ENCODE assay signal across 1 cellular context in the genomic region with DNA sequence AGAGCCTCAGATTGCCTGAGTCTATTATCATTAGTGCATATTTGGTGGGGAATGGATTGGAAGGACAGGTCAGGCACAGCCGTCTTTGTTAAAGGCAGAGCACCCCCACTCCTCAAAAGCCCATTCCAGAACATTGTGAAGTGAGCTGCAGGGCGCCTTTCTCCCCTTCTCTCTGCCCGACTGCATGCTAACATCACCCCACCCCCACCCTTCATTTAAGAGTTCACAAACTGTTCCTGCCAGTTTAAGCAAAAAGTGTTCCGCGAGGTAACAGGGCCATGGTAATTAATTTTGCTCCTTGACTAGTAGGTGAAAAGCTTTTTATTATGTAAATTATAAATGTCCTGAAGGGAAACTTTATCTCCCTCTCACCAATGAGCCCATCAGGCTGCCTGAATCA.
TF ChIP-seq lines count a peak whose summit lies in the region.

No MANE protein-coding gene starts in this region.

TF ChIP-seq in GM23338, 12 proteins besides CTCF, POLR2A, EP300 and RAD21 (continued from another document):
- TF ChIP-seq, protein P1, sequence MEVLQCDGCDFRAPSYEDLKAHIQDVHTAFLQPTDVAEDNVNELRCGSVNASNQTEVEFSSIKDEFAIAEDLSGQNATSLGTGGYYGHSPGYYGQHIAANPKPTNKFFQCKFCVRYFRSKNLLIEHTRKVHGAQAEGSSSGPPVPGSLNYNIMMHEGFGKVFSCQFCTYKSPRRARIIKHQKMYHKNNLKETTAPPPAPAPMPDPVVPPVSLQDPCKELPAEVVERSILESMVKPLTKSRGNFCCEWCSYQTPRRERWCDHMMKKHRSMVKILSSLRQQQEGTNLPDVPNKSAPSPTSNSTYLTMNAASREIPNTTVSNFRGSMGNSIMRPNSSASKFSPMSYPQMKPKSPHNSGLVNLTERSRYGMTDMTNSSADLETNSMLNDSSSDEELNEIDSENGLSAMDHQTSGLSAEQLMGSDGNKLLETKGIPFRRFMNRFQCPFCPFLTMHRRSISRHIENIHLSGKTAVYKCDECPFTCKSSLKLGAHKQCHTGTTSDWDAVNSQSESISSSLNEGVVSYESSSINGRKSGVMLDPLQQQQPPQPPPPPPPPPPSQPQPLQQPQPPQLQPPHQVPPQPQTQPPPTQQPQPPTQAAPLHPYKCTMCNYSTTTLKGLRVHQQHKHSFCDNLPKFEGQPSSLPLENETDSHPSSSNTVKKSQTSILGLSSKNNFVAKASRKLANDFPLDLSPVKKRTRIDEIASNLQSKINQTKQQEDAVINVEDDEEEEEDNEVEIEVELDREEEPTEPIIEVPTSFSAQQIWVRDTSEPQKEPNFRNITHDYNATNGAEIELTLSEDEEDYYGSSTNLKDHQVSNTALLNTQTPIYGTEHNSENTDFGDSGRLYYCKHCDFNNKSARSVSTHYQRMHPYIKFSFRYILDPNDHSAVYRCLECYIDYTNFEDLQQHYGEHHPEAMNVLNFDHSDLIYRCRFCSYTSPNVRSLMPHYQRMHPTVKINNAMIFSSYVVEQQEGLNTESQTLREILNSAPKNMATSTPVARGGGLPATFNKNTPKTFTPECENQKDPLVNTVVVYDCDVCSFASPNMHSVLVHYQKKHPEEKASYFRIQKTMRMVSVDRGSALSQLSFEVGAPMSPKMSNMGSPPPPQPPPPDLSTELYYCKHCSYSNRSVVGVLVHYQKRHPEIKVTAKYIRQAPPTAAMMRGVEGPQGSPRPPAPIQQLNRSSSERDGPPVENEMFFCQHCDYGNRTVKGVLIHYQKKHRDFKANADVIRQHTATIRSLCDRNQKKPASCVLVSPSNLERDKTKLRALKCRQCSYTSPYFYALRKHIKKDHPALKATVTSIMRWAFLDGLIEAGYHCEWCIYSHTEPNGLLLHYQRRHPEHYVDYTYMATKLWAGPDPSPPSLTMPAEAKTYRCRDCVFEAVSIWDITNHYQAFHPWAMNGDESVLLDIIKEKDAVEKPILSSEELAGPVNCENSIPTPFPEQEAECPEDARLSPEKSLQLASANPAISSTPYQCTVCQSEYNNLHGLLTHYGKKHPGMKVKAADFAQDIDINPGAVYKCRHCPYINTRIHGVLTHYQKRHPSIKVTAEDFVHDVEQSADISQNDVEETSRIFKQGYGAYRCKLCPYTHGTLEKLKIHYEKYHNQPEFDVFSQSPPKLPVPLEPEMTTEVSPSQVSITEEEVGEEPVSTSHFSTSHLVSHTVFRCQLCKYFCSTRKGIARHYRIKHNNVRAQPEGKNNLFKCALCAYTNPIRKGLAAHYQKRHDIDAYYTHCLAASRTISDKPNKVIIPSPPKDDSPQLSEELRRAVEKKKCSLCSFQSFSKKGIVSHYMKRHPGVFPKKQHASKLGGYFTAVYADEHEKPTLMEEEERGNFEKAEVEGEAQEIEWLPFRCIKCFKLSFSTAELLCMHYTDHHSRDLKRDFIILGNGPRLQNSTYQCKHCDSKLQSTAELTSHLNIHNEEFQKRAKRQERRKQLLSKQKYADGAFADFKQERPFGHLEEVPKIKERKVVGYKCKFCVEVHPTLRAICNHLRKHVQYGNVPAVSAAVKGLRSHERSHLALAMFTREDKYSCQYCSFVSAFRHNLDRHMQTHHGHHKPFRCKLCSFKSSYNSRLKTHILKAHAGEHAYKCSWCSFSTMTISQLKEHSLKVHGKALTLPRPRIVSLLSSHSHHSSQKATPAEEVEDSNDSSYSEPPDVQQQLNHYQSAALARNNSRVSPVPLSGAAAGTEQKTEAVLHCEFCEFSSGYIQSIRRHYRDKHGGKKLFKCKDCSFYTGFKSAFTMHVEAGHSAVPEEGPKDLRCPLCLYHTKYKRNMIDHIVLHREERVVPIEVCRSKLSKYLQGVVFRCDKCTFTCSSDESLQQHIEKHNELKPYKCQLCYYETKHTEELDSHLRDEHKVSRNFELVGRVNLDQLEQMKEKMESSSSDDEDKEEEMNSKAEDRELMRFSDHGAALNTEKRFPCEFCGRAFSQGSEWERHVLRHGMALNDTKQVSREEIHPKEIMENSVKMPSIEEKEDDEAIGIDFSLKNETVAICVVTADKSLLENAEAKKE (CRISPR knock-in tag; IDR thresholded peaks at IDR 0.05): no peak
- TF ChIP-seq JUNB (IDR thresholded peaks at IDR 0.05; ENCODE audit: unreplicated experiment) (no peak), ZNF331 (CRISPR knock-in tag; IDR thresholded peaks at IDR 0.05; ENCODE audit: low read depth) (no peak), EZH2phosphoT487 (IDR thresholded peaks at IDR 0.05; ENCODE audit: unreplicated experiment) (no peak), POLR2AphosphoS5 (IDR thresholded peaks at IDR 0.05; ENCODE audit: low read depth) (no peak), NANOG (IDR thresholded peaks at IDR 0.05; ENCODE audit: borderline replicate concordance) (no peak), ZNF114 (CRISPR knock-in tag; IDR thresholded peaks at IDR 0.05) (no peak)
- TF ChIP-seq, protein P2, sequence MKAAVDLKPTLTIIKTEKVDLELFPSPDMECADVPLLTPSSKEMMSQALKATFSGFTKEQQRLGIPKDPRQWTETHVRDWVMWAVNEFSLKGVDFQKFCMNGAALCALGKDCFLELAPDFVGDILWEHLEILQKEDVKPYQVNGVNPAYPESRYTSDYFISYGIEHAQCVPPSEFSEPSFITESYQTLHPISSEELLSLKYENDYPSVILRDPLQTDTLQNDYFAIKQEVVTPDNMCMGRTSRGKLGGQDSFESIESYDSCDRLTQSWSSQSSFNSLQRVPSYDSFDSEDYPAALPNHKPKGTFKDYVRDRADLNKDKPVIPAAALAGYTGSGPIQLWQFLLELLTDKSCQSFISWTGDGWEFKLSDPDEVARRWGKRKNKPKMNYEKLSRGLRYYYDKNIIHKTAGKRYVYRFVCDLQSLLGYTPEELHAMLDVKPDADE (IDR thresholded peaks at IDR 0.05): no peak
- TF ChIP-seq, protein P3, sequence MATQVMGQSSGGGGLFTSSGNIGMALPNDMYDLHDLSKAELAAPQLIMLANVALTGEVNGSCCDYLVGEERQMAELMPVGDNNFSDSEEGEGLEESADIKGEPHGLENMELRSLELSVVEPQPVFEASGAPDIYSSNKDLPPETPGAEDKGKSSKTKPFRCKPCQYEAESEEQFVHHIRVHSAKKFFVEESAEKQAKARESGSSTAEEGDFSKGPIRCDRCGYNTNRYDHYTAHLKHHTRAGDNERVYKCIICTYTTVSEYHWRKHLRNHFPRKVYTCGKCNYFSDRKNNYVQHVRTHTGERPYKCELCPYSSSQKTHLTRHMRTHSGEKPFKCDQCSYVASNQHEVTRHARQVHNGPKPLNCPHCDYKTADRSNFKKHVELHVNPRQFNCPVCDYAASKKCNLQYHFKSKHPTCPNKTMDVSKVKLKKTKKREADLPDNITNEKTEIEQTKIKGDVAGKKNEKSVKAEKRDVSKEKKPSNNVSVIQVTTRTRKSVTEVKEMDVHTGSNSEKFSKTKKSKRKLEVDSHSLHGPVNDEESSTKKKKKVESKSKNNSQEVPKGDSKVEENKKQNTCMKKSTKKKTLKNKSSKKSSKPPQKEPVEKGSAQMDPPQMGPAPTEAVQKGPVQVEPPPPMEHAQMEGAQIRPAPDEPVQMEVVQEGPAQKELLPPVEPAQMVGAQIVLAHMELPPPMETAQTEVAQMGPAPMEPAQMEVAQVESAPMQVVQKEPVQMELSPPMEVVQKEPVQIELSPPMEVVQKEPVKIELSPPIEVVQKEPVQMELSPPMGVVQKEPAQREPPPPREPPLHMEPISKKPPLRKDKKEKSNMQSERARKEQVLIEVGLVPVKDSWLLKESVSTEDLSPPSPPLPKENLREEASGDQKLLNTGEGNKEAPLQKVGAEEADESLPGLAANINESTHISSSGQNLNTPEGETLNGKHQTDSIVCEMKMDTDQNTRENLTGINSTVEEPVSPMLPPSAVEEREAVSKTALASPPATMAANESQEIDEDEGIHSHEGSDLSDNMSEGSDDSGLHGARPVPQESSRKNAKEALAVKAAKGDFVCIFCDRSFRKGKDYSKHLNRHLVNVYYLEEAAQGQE (IDR thresholded peaks at IDR 0.05; ENCODE audit: unreplicated experiment): no peak
TF ChIP-seq in GM23338: peak in this region for 0.
